Comparison of ENCODE assay signal across 11 cellular contexts in the genomic region with DNA sequence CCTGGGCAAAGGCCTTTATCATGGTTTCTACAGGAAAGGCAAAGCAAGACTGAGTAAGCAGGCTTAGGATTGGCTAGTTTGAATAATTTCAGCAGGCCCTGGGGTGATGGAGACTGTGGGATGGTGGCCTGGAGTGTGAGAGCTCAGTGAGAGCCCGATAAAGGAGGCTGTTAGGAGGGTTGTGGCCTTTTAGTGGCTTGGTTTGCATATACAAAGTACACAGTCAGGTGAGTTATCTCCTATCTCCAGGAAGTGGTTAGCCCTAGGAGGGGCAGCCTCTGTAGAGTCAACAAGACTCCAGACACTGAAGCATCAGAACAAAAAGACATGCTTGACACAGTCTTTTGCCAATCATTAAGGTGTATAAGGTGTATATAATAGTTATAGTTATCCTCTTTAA.
A peak's percentile ranks its signal among the peaks of the same experiment; 100 is the strongest.
DNase-seq lines count a peak whose midpoint lies in the region; ATAC-seq and TF ChIP-seq lines count a peak whose summit lies in the region.
"Had no signal": no experiment of that assay in that cellular context is flagged by ENCODE, and none has a peak within 500 bp of the region (broad histone marks: within the 10 kb centered on the region; RNA-seq: fewer than 3 reads in every experiment).

No MANE protein-coding gene starts in this region.

- H3K9me3 ChIP-seq in SU-DHL-6 (ENCODE audit: insufficient read depth, low read length): 0 out of 2 replicates have a peak, but pooled peaks cover 5% of the 10 kb centered on the region
- no peaks in the 10 kb centered on the region for H3K9me3 ChIP-seq in A673 (ENCODE audit: low read depth, low read length, poor library complexity, severe bottlenecking)
- H3K9me3 ChIP-seq: gastrocnemius medialis had no signal

- H3K27me3 ChIP-seq in SU-DHL-6 (ENCODE audit: low read length) (no peaks in the 10 kb centered on the region), A673 (replicated peaks; ENCODE audit: insufficient read depth, low read depth, low read length, poor library complexity) (no peaks in the 10 kb centered on the region)
- H3K27me3 ChIP-seq: gastrocnemius medialis had no signal

- intact Hi-C loops in A673 (cut with micrococcal nuclease; ENCODE audit: unreplicated experiment): no loop called here

- H3K4me3 ChIP-seq in SU-DHL-6 (ENCODE audit: insufficient read depth, low read length, poor library complexity, severe bottlenecking): peak overlapping the region; percentile 32
- H3K4me3 ChIP-seq in A673 (ENCODE audit: low read depth, low read length, poor library complexity, severe bottlenecking): no peak overlapping the region
- H3K4me3 ChIP-seq: gastrocnemius medialis had no signal

- peak overlapping the region; percentile 27 for H3K4me2 ChIP-seq in SU-DHL-6 (ENCODE audit: low read depth, low read length, poor library complexity, severe bottlenecking)
- H3K4me2 ChIP-seq: KMS-11 had no signal

- peak overlapping the region; percentile 17 to 50 for H3K27ac Mint-ChIP-seq in activated naive CD4-positive, alpha-beta T cell treated with anti-CD3 and anti-CD28 coated beads, Interleukin-2, amount 50 U/mL, for 72 hours

- H3K36me3 Mint-ChIP-seq in activated naive CD4-positive, alpha-beta T cell treated with anti-CD3 and anti-CD28 coated beads, Interleukin-2, amount 50 U/mL, for 72 hours: peaks cover 20 to 42% of the 10 kb centered on the region in 2 donors

- POLR2A ChIA-PET in A673 (lab: Charles Lee; ENCODE audit: low non-redundant PET): no interaction called here

- no peaks in the 10 kb centered on the region for H3K9me2 ChIP-seq in SU-DHL-6 (replicated peaks; ENCODE audit: insufficient read depth, low read length)

- no peaks in the 10 kb centered on the region for H3K4me1 ChIP-seq in A673 (ENCODE audit: insufficient read depth, low read length, poor library complexity, severe bottlenecking)
- H3K4me1 ChIP-seq: gastrocnemius medialis had no signal

- no peaks in the 10 kb centered on the region for H4K20me1 ChIP-seq in SU-DHL-6 (ENCODE audit: low read depth, low read length)

- no peaks in the 10 kb centered on the region for H3K79me2 ChIP-seq in SU-DHL-6 (ENCODE audit: insufficient read depth, low read length)

- H2AFZ ChIP-seq in SU-DHL-6 (ENCODE audit: low read depth, low read length, severe bottlenecking): no peak overlapping the region

- CTCF ChIA-PET in A673 (lab: Charles Lee): no interaction called here

- no TSS peak for BruUV-seq in A673 (replicated peaks; lab: Mats Ljungman, UMichigan)

- peak overlapping the region; percentile 94 for H3K27ac ChIP-seq in SU-DHL-6 (ENCODE audit: low read depth, low read length)
- no peak overlapping the region for H3K27ac ChIP-seq in A673 (ENCODE audit: low read depth, low read length, poor library complexity, severe bottlenecking)
- H3K27ac ChIP-seq: 22Rv1, gastrocnemius medialis, KMS-11 had no signal

- peaks cover 8% of the 10 kb centered on the region; the same call in 1 of the 2 replicates for H3F3A ChIP-seq in SU-DHL-6 (ENCODE audit: insufficient read depth)

- peak; percentile 61 to 76 for ATAC-seq in activated naive CD4-positive, alpha-beta T cell treated with anti-CD3 and anti-CD28 coated beads, Interleukin-2, amount 50 U/mL, for 72 hours
- no peak for ATAC-seq in GM19467 (IDR thresholded peaks at IDR 0.05; ENCODE audit: unreplicated experiment)
- ATAC-seq: gastrocnemius medialis had no signal

- peak; percentile 45 for DNase-seq in NCI-H2029 (lab: John Stamatoyannopoulos, UW)
- DNase-seq in NCI-H2029 treated with DMSO at 0.1 percent for 48 hours (lab: John Stamatoyannopoulos, UW): no peak
- DNase-seq in activated naive CD4-positive, alpha-beta T cell treated with anti-CD3 and anti-CD28 coated beads, Interleukin-2, amount 50 U/mL, for 72 hours (ENCODE audit: low spot score in 2 of 2): no peak
- DNase-seq in stimulated activated CD8-positive, alpha-beta memory T cell treated with anti-CD3 and anti-CD28 coated beads, Interleukin-7, amount 100 ng/mL, for 4 hours (ENCODE audit: low read depth in 2 of 2): peak; percentile 1 to 14
- no peak for DNase-seq in GOT3 (lab: John Stamatoyannopoulos, UW)
- no peak for DNase-seq in A673 (ENCODE audit: low spot score)

- H3K9me3 Mint-ChIP-seq in activated naive CD4-positive, alpha-beta T cell treated with anti-CD3 and anti-CD28 coated beads, Interleukin-2, amount 50 U/mL, for 72 hours: peaks cover 31 to 37% of the 10 kb centered on the region in 2 donors

- H3K9ac ChIP-seq in SU-DHL-6 (ENCODE audit: low read length): no peak overlapping the region
- H3K9ac ChIP-seq: KMS-11 had no signal

- TF ChIP-seq CTCF in SU-DHL-6 (IDR thresholded peaks at IDR 0.05; ENCODE audit: insufficient read depth, low read length, poor library complexity, severe bottlenecking) (no peak), A673 (conservative IDR thresholded peaks at IDR 0.05; ENCODE audit: low read depth, low read length) (no peak)

- H3K36me3 ChIP-seq in SU-DHL-6 (ENCODE audit: low read length) (no peaks in the 10 kb centered on the region), A673 (ENCODE audit: insufficient read depth, low read length, poor library complexity, severe bottlenecking) (no peaks in the 10 kb centered on the region)
- H3K36me3 ChIP-seq: gastrocnemius medialis had no signal

Comparison
In these comparisons a context has a peak if more than half of its experiments do, and no peak if none do; other contexts are left out.
1. DNase-seq: peak in NCI-H2029 (single experiment) and stimulated activated CD8-positive, alpha-beta memory T cell treated with anti-CD3 and anti-CD28 coated beads, Interleukin-7, amount 100 ng/mL, for 4 hours (2 of 2); none in NCI-H2029 treated with DMSO at 0.1 percent for 48 hours (single experiment), activated naive CD4-positive, alpha-beta T cell treated with anti-CD3 and anti-CD28 coated beads, Interleukin-2, amount 50 U/mL, for 72 hours (0 of 2), GOT3 (single experiment) and A673 (single experiment).